1 cellular context compared by ENCODE assay signal in genomic region chr4:41719417-41719816, GRCh38.
TF ChIP-seq lines count a peak whose summit lies in the region.

No MANE protein-coding gene starts in this region.

TF ChIP-seq in IMR-90, 13 proteins besides CTCF, POLR2A, EP300 and RAD21:
- TF ChIP-seq MAFK (IDR thresholded peaks at IDR 0.05; ENCODE audit: low read depth, low read length) (peak; percentile 62), CEBPB (IDR thresholded peaks at IDR 0.05; ENCODE audit: low read depth, low read length) (peak; percentile 88), CHD1 (IDR thresholded peaks at IDR 0.05; ENCODE audit: low read depth, low read length) (no peak)
